ENCODE assay signal across 10 cellular contexts in genomic region chr4:151247395-151247794, GRCh38. TPM values are rescaled to one million over a fixed set of nuclear protein-coding genes. Genes with fewer than 3 reads are reported as not detected.
"Had no signal": no experiment of that assay in that cellular context is flagged by ENCODE, and none has a peak within 500 bp of the region (broad histone marks: within the 10 kb centered on the region; RNA-seq: fewer than 3 reads in every experiment).

No MANE protein-coding gene starts in this region.

- H3K4me2 ChIP-seq: GM23338 had no signal

- H3K4me3 ChIP-seq: GM23338, HAP-1 had no signal

- H3K9me3 ChIP-seq: HAP-1 had no signal

- H2AFZ ChIP-seq: GM23338 had no signal

- H3K36me3 ChIP-seq: HAP-1 had no signal

- ATAC-seq: GM23338, HCT116 had no signal

- DNase-seq: H7, HFFc6, KG1 had no signal

- H3K27ac ChIP-seq: HL-60 had no signal

RNA-seq across cellular contexts. Expression of gene PRSS48, which starts 29.6 kb away (rescaled TPM):
- total RNA-seq: GM23338, H4, H7, HFFc6, HT1080 had no signal
- polyA plus RNA-seq: IgD-negative memory B cell had no signal
